Comparison of ENCODE assay signal across 15 cellular contexts in the genomic region with DNA sequence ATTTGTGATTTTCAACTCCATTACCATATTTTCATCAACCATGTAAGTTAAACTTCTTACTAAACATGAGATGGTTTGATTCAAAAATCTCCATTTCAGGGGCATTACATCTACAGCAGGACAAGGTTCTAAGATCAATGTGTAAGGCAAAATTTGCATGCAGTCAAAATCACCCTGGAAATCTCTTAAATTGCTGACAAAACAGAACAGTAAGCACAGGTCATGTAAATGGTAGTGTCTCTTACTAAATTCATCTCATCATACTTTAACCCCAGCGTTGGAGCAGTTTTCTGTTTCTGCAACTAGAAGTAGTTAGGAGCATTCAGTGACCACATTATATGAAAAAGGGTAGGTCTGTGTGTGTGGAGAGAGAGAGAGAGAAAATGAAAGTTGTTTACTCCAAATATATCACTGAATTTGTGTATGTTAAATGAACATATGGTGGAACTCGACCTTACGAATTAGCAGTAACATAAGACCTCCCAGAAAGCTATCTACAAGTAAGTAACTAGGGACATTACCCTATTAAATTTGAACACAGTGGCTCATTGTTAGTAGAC.
DNase-seq lines count a peak whose midpoint lies in the region; ATAC-seq, FAIRE-seq and TF ChIP-seq lines count a peak whose summit lies in the region.
"Had no signal": no experiment of that assay in that cellular context is flagged by ENCODE, and none has a peak within 500 bp of the region (broad histone marks: within the 10 kb centered on the region; RNA-seq: fewer than 3 reads in every experiment).

No MANE protein-coding gene starts in this region.

- no peaks in the 10 kb centered on the region for H3K9me3 ChIP-seq in body of pancreas

- no peak overlapping the region for H3K4me3 ChIP-seq in body of pancreas

- FAIRE-seq in GM12891 (lab: Jason Lieb, UNC): peak; percentile 73

- no peak for TF ChIP-seq CTCF in body of pancreas (IDR thresholded peaks at IDR 0.05)

- TF ChIP-seq POLR2A in GM12891 (IDR thresholded peaks at IDR 0.05; ENCODE audit: low read depth, low read length) (no peak), body of pancreas (IDR thresholded peaks at IDR 0.05) (no peak)

- H3K36me3 ChIP-seq in body of pancreas (replicated peaks in 1 of 2; ENCODE audit: insufficient read depth in 1 of 2, low read depth in 2 of 2): no peaks in the 10 kb centered on the region

- WGBS in body of pancreas, 2 donors: 80 to 87% methylated on average over 3 of the region's 3 CpGs

- intact Hi-C loops in body of pancreas (cut with DNase I): no loop called here
- intact Hi-C loops in head of caudate nucleus (cut with DNase I): no loop called here

- H3K27ac ChIP-seq in body of pancreas: no peak overlapping the region
- H3K27ac ChIP-seq: VCaP had no signal

- no peaks in the 10 kb centered on the region for H3K27me3 ChIP-seq in body of pancreas

- no peaks in the 10 kb centered on the region for H3K4me1 ChIP-seq in body of pancreas

- DNase-seq in GM12891 (ENCODE audit: insufficient read length, low spot score) (no peak), HCEC 1CT (no peak), body of pancreas (no peak), head of caudate nucleus (no peak)
- DNase-seq: amygdala; DMS53; NCI-H774; stimulated activated CD4-positive, alpha-beta T cell treated with anti-CD3 and anti-CD28 coated beads, Interleukin-4, amount 100 ng/mL, for 1 hour; stimulated activated naive CD4-positive, alpha-beta T cell had no signal

- peak; percentile 38 for ATAC-seq in GM19452 (IDR thresholded peaks at IDR 0.05; ENCODE audit: unreplicated experiment)
- ATAC-seq in HG02763 (IDR thresholded peaks at IDR 0.05; ENCODE audit: unreplicated experiment): peak; percentile 50
- peak; percentile 48 for ATAC-seq in HG03571 (IDR thresholded peaks at IDR 0.05; ENCODE audit: unreplicated experiment)
- ATAC-seq in SK-N-SH treated with all-trans-retinoic acid at 6 μM for 48 hours: no peak
- ATAC-seq in body of pancreas: no peak
- ATAC-seq: HCT116 had no signal

TF ChIP-seq in GM12891, 5 proteins besides CTCF, POLR2A, EP300 and RAD21:
- TF ChIP-seq SPI1 (IDR thresholded peaks at IDR 0.05; ENCODE audit: low read depth, low read length) (no peak), POLR2AphosphoS5 (IDR thresholded peaks at IDR 0.05; ENCODE audit: low read depth, low read length) (no peak), PAX5 (IDR thresholded peaks at IDR 0.05; ENCODE audit: insufficient read depth, low read length, severe bottlenecking) (no peak), TAF1 (IDR thresholded peaks at IDR 0.05; ENCODE audit: low read depth, low read length) (no peak), POU2F2 (IDR thresholded peaks at IDR 0.05; ENCODE audit: low read depth, low read length) (no peak)

TF ChIP-seq in SK-N-SH treated with all-trans-retinoic acid at 6 μM for 48 hours, 23 proteins besides CTCF, POLR2A, EP300 and RAD21:
- TF ChIP-seq GLIS3 (CRISPR knock-in tag; IDR thresholded peaks at IDR 0.05): no peak
- TF ChIP-seq, protein P1, sequence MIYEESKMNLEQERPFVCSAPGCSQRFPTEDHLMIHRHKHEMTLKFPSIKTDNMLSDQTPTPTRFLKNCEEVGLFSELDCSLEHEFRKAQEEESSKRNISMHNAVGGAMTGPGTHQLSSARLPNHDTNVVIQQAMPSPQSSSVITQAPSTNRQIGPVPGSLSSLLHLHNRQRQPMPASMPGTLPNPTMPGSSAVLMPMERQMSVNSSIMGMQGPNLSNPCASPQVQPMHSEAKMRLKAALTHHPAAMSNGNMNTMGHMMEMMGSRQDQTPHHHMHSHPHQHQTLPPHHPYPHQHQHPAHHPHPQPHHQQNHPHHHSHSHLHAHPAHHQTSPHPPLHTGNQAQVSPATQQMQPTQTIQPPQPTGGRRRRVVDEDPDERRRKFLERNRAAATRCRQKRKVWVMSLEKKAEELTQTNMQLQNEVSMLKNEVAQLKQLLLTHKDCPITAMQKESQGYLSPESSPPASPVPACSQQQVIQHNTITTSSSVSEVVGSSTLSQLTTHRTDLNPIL (CRISPR knock-in tag; IDR thresholded peaks at IDR 0.05; ENCODE audit: low read depth): no peak
- TF ChIP-seq PPARA (CRISPR knock-in tag; IDR thresholded peaks at IDR 0.05; ENCODE audit: borderline replicate concordance): no peak
- no peak for TF ChIP-seq RARB (CRISPR knock-in tag; IDR thresholded peaks at IDR 0.05)
- TF ChIP-seq TCF4 (CRISPR knock-in tag; IDR thresholded peaks at IDR 0.05; ENCODE audit: borderline replicate concordance): no peak
- no peak for TF ChIP-seq TOX (CRISPR knock-in tag; IDR thresholded peaks at IDR 0.05; ENCODE audit: borderline replicate concordance)
- TF ChIP-seq ZC3H10 (CRISPR knock-in tag; IDR thresholded peaks at IDR 0.05): no peak
- no peak for TF ChIP-seq ZFP30 (CRISPR knock-in tag; IDR thresholded peaks at IDR 0.05)
- TF ChIP-seq BACH2 (CRISPR knock-in tag; IDR thresholded peaks at IDR 0.05; ENCODE audit: borderline replicate concordance): no peak
- no peak for TF ChIP-seq CSDC2 (CRISPR knock-in tag; IDR thresholded peaks at IDR 0.05)
- TF ChIP-seq ZNF565 (CRISPR knock-in tag; conservative IDR thresholded peaks at IDR 0.05; ENCODE audit: low read depth): no peak

Comparison
In these comparisons a context has a peak if more than half of its experiments do, and no peak if none do; other contexts are left out.
1. ATAC-seq: peak in GM19452 (single experiment), HG02763 (single experiment) and HG03571 (single experiment); none in SK-N-SH treated with all-trans-retinoic acid at 6 μM for 48 hours (single experiment) and body of pancreas (single experiment).